ENCODE assay signal across 23 cellular contexts in genomic region chr1:62025892-62026291, GRCh38.
"Had no signal": no experiment of that assay in that cellular context is flagged by ENCODE, and none has a peak within 500 bp of the region (broad histone marks: within the 10 kb centered on the region; RNA-seq: fewer than 3 reads in every experiment).

No MANE protein-coding gene starts in this region.

- DNase-seq: activated CD4-positive, alpha-beta memory T cell treated with anti-CD3 and anti-CD28 coated beads for 36 hours; activated CD4-positive, alpha-beta T cell treated with anti-CD3 and anti-CD28 coated beads, Interleukin-2, amount 10 ng/mL, durations not matched to agents 7 days and 5 days; activated CD4-positive, CD25-positive, alpha-beta regulatory T cell; activated CD8-positive, alpha-beta memory T cell treated with anti-CD3 and anti-CD28 coated beads for 24 hours; activated effector memory CD4-positive, alpha-beta T cell treated with anti-CD3 and anti-CD28 coated beads, Interleukin-2, amount 50 U/mL, for 16 hours; activated naive CD4-positive, alpha-beta T cell treated with Interleukin-2 at 50 U/mL for 16 hours; activated T-cell treated with anti-CD3 and anti-CD28 coated beads, Interleukin-2, amount 50 U/mL, for 4 hours; amygdala; KG1; NCI-H1048; NCI-H2029; NCI-H2107; NCI-H2171 treated with DMSO at 0.1 percent for 48 hours; NCI-H345; NCI-H510A; NCI-H526 treated with DMSO at 0.1 percent for 48 hours; NK-92 treated with Interleukin-12 subunit alpha and Interleukin-12 subunit beta, amount 100 ng/mL, for 24 hours; OCI-M1; RPMI8226; T-helper 17 cell; T1000 had no signal

- ATAC-seq: activated T-cell treated with anti-CD3 and anti-CD28 coated beads, Interleukin-2, amount 50 U/mL, for 4 hours; Panc1; Right ventricle myocardium inferior; T-helper 17 cell had no signal
